ENCODE assay signal across 1 cellular context in genomic region chr11:67633758-67634365, GRCh38.
A peak's percentile ranks its signal among the peaks of the same experiment; 100 is the strongest.
TF ChIP-seq lines count a peak whose summit lies in the region.

No MANE protein-coding gene starts in this region.

TF ChIP-seq in HepG2, 621 proteins besides CTCF, POLR2A, EP300 and RAD21 (continued from another document and continues in another):
- TF ChIP-seq ATF6 (CRISPR knock-in tag; conservative IDR thresholded peaks at IDR 0.05) (no peak), ZNF800 (CRISPR knock-in tag; IDR thresholded peaks at IDR 0.05) (no peak), TCF7 (IDR thresholded peaks at IDR 0.05; ENCODE audit: low read depth) (no peak), SIN3B (IDR thresholded peaks at IDR 0.05; ENCODE audit: low read length) (no peak), RBFOX2 (IDR thresholded peaks at IDR 0.05; ENCODE audit: low read depth, low read length) (no peak), ZNF678 (CRISPR knock-in tag; IDR thresholded peaks at IDR 0.05) (no peak), NR2F1 (CRISPR knock-in tag; IDR thresholded peaks at IDR 0.05) (peak in 1 of 2 experiments; percentile 43; a peak in 1 of 4 replicates), ZFP82 (CRISPR knock-in tag; IDR thresholded peaks at IDR 0.05; ENCODE audit: borderline replicate concordance) (no peak), ZNF12 (CRISPR knock-in tag; IDR thresholded peaks at IDR 0.05) (no peak), HOXA3 (CRISPR knock-in tag; IDR thresholded peaks at IDR 0.05) (0 out of 2 replicates have a peak, but pooled peaks have one; percentile 18), ARNTL (CRISPR knock-in tag; IDR thresholded peaks at IDR 0.05) (no peak), RARA (CRISPR knock-in tag; IDR thresholded peaks at IDR 0.05) (peak; percentile 35; the same call in 1 of the 2 replicates), FOSL2 (CRISPR knock-in tag; IDR thresholded peaks at IDR 0.05) (no peak), ZNF614 (CRISPR knock-in tag; IDR thresholded peaks at IDR 0.05; ENCODE audit: borderline replicate concordance) (no peak), ZNF775 (CRISPR knock-in tag; IDR thresholded peaks at IDR 0.05; ENCODE audit: borderline replicate concordance) (no peak), ZNF460 (CRISPR knock-in tag; IDR thresholded peaks at IDR 0.05; ENCODE audit: borderline replicate concordance) (no peak), ZNF674 (CRISPR knock-in tag; IDR thresholded peaks at IDR 0.05; ENCODE audit: low read depth) (no peak), FLYWCH1 (CRISPR knock-in tag; IDR thresholded peaks at IDR 0.05) (no peak), GTF2F1 (IDR thresholded peaks at IDR 0.05; ENCODE audit: low read length) (no peak), GATAD1 (CRISPR knock-in tag; IDR thresholded peaks at IDR 0.05) (0 out of 2 replicates have a peak, but pooled peaks have one; percentile 2), ZFP37 (CRISPR knock-in tag; IDR thresholded peaks at IDR 0.05; ENCODE audit: borderline replicate concordance) (no peak), TFDP1 (CRISPR knock-in tag; IDR thresholded peaks at IDR 0.05; ENCODE audit: borderline replicate concordance) (no peak), SP140L (CRISPR knock-in tag; IDR thresholded peaks at IDR 0.05; ENCODE audit: borderline replicate concordance) (no peak), NFIC (IDR thresholded peaks at IDR 0.05; ENCODE audit: low read length) (no peak), GZF1 (CRISPR knock-in tag; IDR thresholded peaks at IDR 0.05) (no peak), ZBTB4 (CRISPR knock-in tag; IDR thresholded peaks at IDR 0.05; ENCODE audit: borderline replicate concordance) (no peak), GPN1 (CRISPR knock-in tag; IDR thresholded peaks at IDR 0.05; ENCODE audit: borderline replicate concordance) (no peak), ZNF292 (CRISPR knock-in tag; IDR thresholded peaks at IDR 0.05; ENCODE audit: borderline replicate concordance, low read depth) (no peak; the same call in 1 of the 2 replicates), ZC3H13 (CRISPR knock-in tag; IDR thresholded peaks at IDR 0.05) (no peak), ZNF639 (CRISPR knock-in tag; conservative IDR thresholded peaks at IDR 0.05) (no peak), RFXANK (CRISPR knock-in tag; IDR thresholded peaks at IDR 0.05) (no peak), HNRNPL (IDR thresholded peaks at IDR 0.05; ENCODE audit: low read depth, low read length) (peak; percentile 76), BCL3 (CRISPR knock-in tag; IDR thresholded peaks at IDR 0.05) (no peak), PTBP1 (IDR thresholded peaks at IDR 0.05; ENCODE audit: low read depth, low read length, poor library complexity, severe bottlenecking) (no peak), GABPB1 (CRISPR knock-in tag; IDR thresholded peaks at IDR 0.05) (peak; percentile 11; the same call in 1 of the 2 replicates), TIGD3 (CRISPR knock-in tag; IDR thresholded peaks at IDR 0.05; ENCODE audit: borderline replicate concordance) (no peak), NAIF1 (CRISPR knock-in tag; IDR thresholded peaks at IDR 0.05; ENCODE audit: borderline replicate concordance) (no peak), ZMYM4 (CRISPR knock-in tag; IDR thresholded peaks at IDR 0.05) (no peak), ZFP1 (CRISPR knock-in tag; IDR thresholded peaks at IDR 0.05) (no peak), TP53 (CRISPR knock-in tag; conservative IDR thresholded peaks at IDR 0.05) (no peak), FOXC1 (CRISPR knock-in tag; IDR thresholded peaks at IDR 0.05; ENCODE audit: borderline replicate concordance) (no peak), ZBTB44 (CRISPR knock-in tag; IDR thresholded peaks at IDR 0.05) (no peak), ZFP36L2 (CRISPR knock-in tag; IDR thresholded peaks at IDR 0.05) (no peak), NFIB (CRISPR knock-in tag; IDR thresholded peaks at IDR 0.05; ENCODE audit: borderline replicate concordance) (no peak), ZBTB33 (CRISPR knock-in tag; IDR thresholded peaks at IDR 0.05) (peak; percentile 81), SMC3 (IDR thresholded peaks at IDR 0.05; ENCODE audit: low read length) (no peak), HNF1B (CRISPR knock-in tag; IDR thresholded peaks at IDR 0.05) (peak; percentile 37; the same call in 1 of the 2 replicates), HMG20A (CRISPR knock-in tag; IDR thresholded peaks at IDR 0.05; ENCODE audit: borderline replicate concordance) (no peak), ZNF652 (CRISPR knock-in tag; IDR thresholded peaks at IDR 0.05; ENCODE audit: borderline replicate concordance, low read depth) (no peak), RFX5 (IDR thresholded peaks at IDR 0.05; ENCODE audit: low read depth, low read length) (no peak), ZNF446 (CRISPR knock-in tag; IDR thresholded peaks at IDR 0.05) (no peak), ZNF619 (CRISPR knock-in tag; IDR thresholded peaks at IDR 0.05) (no peak), TOPORS (CRISPR knock-in tag; IDR thresholded peaks at IDR 0.05) (0 out of 2 replicates have a peak, but pooled peaks have one; percentile 32), SIN3A (IDR thresholded peaks at IDR 0.05; ENCODE audit: borderline replicate concordance, low read depth, low read length) (no peak)
